1 cellular context compared by ENCODE assay signal in the genomic region with DNA sequence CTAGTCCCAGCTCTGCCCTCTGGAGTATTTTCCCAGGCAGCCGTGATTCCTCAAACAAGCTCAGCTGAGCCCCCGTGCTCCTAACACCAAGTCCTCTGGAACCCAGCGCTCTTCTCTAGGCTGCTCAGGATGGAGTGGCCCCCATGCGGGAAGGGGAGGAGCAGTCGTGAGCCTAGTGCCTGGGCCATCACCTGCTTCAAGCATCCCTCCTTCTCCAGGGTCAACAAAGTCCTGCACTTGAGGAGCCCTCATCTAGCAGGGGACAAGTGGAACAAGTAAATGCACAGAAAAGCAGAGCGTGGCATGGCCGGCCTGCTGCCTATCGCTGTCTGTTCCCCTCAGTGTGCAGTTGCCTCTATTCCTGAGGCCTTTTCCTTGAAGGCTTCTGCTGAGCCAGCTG.
TF ChIP-seq lines count a peak whose summit lies in the region.

No MANE protein-coding gene starts in this region.

TF ChIP-seq in WTC11, 78 proteins besides CTCF, POLR2A, EP300 and RAD21 (continued from another document):
- TF ChIP-seq, protein P1, sequence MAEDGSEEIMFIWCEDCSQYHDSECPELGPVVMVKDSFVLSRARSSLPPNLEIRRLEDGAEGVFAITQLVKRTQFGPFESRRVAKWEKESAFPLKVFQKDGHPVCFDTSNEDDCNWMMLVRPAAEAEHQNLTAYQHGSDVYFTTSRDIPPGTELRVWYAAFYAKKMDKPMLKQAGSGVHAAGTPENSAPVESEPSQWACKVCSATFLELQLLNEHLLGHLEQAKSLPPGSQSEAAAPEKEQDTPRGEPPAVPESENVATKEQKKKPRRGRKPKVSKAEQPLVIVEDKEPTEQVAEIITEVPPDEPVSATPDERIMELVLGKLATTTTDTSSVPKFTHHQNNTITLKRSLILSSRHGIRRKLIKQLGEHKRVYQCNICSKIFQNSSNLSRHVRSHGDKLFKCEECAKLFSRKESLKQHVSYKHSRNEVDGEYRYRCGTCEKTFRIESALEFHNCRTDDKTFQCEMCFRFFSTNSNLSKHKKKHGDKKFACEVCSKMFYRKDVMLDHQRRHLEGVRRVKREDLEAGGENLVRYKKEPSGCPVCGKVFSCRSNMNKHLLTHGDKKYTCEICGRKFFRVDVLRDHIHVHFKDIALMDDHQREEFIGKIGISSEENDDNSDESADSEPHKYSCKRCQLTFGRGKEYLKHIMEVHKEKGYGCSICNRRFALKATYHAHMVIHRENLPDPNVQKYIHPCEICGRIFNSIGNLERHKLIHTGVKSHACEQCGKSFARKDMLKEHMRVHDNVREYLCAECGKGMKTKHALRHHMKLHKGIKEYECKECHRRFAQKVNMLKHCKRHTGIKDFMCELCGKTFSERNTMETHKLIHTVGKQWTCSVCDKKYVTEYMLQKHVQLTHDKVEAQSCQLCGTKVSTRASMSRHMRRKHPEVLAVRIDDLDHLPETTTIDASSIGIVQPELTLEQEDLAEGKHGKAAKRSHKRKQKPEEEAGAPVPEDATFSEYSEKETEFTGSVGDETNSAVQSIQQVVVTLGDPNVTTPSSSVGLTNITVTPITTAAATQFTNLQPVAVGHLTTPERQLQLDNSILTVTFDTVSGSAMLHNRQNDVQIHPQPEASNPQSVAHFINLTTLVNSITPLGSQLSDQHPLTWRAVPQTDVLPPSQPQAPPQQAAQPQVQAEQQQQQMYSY (CRISPR knock-in tag; IDR thresholded peaks at IDR 0.05): no peak
- TF ChIP-seq SOX15 (CRISPR knock-in tag; IDR thresholded peaks at IDR 0.05) (no peak), SP1 (CRISPR knock-in tag; conservative IDR thresholded peaks at IDR 0.05) (no peak), PREB (CRISPR knock-in tag; IDR thresholded peaks at IDR 0.05; ENCODE audit: borderline replicate concordance) (no peak), MXD4 (CRISPR knock-in tag; IDR thresholded peaks at IDR 0.05; ENCODE audit: borderline replicate concordance) (no peak), NFYB (CRISPR knock-in tag; conservative IDR thresholded peaks at IDR 0.05; ENCODE audit: low read depth) (no peak), ZNF416 (CRISPR knock-in tag; IDR thresholded peaks at IDR 0.05) (no peak), ERG (CRISPR knock-in tag; IDR thresholded peaks at IDR 0.05) (no peak), ATF6 (CRISPR knock-in tag; IDR thresholded peaks at IDR 0.05) (no peak), ZNF263 (CRISPR knock-in tag; IDR thresholded peaks at IDR 0.05; ENCODE audit: low read depth) (no peak)
- TF ChIP-seq, protein P2, sequence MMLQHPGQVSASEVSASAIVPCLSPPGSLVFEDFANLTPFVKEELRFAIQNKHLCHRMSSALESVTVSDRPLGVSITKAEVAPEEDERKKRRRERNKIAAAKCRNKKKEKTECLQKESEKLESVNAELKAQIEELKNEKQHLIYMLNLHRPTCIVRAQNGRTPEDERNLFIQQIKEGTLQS (CRISPR knock-in tag; conservative IDR thresholded peaks at IDR 0.05): no peak
